28 cellular contexts compared by ENCODE assay signal in genomic region chr4:165692082-165692481, GRCh38.
"Had no signal": no experiment of that assay in that cellular context is flagged by ENCODE, and none has a peak within 500 bp of the region (broad histone marks: within the 10 kb centered on the region; RNA-seq: fewer than 3 reads in every experiment).

No MANE protein-coding gene starts in this region.

- H3K4me3 ChIP-seq: gastroesophageal sphincter, hepatocyte, left lung, lung, neural progenitor cell, psoas muscle, tibial nerve had no signal

- H2AFZ ChIP-seq: hepatocyte, neural progenitor cell, parathyroid adenoma had no signal

- H3K36me3 ChIP-seq: gastroesophageal sphincter, left lung, neural progenitor cell, tibial nerve, WERI-Rb-1 had no signal

- ATAC-seq: activated CD4-positive, CD25-positive, alpha-beta regulatory T cell treated with anti-CD3 and anti-CD28 coated beads, Interleukin-2, amount 50 U/mL, for 24 hours; activated T-helper 17 cell treated with anti-CD3 and anti-CD28 coated beads, Interleukin-2, amount 50 U/mL, for 72 hours; gastroesophageal sphincter; left lung; natural killer cell; psoas muscle; right cardiac atrium had no signal

- H3K79me2 ChIP-seq: hepatocyte, parathyroid adenoma had no signal

- H3K27me3 ChIP-seq: gastroesophageal sphincter, hepatocyte, left lung, neural progenitor cell, tibial nerve had no signal

- H3K4me1 ChIP-seq: gastroesophageal sphincter, left lung, neural progenitor cell, parathyroid adenoma, psoas muscle had no signal

- H3K9me3 Mint-ChIP-seq: activated CD4-positive, alpha-beta memory T cell treated with anti-CD3 and anti-CD28 coated beads, Interleukin-2, amount 10 ng/mL, durations not matched to agents 7 days and 5 days; activated CD4-positive, alpha-beta T cell treated with anti-CD3 and anti-CD28 coated beads, Interleukin-2, amount 10 ng/mL, durations not matched to agents 7 days and 5 days; activated T-cell treated with anti-CD3 and anti-CD28 coated beads, Interleukin-2, amount 50 U/mL, for 24 hours; activated T-helper 17 cell treated with anti-CD3 and anti-CD28 coated beads, Interleukin-2, amount 50 U/mL, for 72 hours had no signal

- H3K27me3 Mint-ChIP-seq: activated CD4-positive, alpha-beta memory T cell treated with anti-CD3 and anti-CD28 coated beads, Interleukin-2, amount 10 ng/mL, durations not matched to agents 7 days and 5 days; activated CD4-positive, alpha-beta T cell treated with anti-CD3 and anti-CD28 coated beads, Interleukin-2, amount 10 ng/mL, durations not matched to agents 7 days and 5 days; activated T-cell treated with anti-CD3 and anti-CD28 coated beads, Interleukin-2, amount 50 U/mL, for 24 hours; activated T-helper 17 cell treated with anti-CD3 and anti-CD28 coated beads, Interleukin-2, amount 50 U/mL, for 72 hours had no signal

- H3K9ac ChIP-seq: neural progenitor cell, parathyroid adenoma had no signal

- H3K4me2 ChIP-seq: hepatocyte, neural progenitor cell had no signal

- FAIRE-seq: TTC549 had no signal

- H3K9me3 ChIP-seq: gastroesophageal sphincter, left lung, psoas muscle, tibial nerve had no signal

- H3K27ac Mint-ChIP-seq: activated CD4-positive, alpha-beta memory T cell treated with anti-CD3 and anti-CD28 coated beads, Interleukin-2, amount 10 ng/mL, durations not matched to agents 7 days and 5 days; activated CD4-positive, alpha-beta T cell treated with anti-CD3 and anti-CD28 coated beads, Interleukin-2, amount 10 ng/mL, durations not matched to agents 7 days and 5 days; activated T-cell treated with anti-CD3 and anti-CD28 coated beads, Interleukin-2, amount 50 U/mL, for 24 hours; activated T-helper 17 cell treated with anti-CD3 and anti-CD28 coated beads, Interleukin-2, amount 50 U/mL, for 72 hours; endodermal cell; natural killer cell; neural progenitor cell had no signal

- H3K4me3 Mint-ChIP-seq: activated CD4-positive, alpha-beta memory T cell treated with anti-CD3 and anti-CD28 coated beads, Interleukin-2, amount 10 ng/mL, durations not matched to agents 7 days and 5 days; activated CD4-positive, alpha-beta T cell treated with anti-CD3 and anti-CD28 coated beads, Interleukin-2, amount 10 ng/mL, durations not matched to agents 7 days and 5 days; activated T-cell treated with anti-CD3 and anti-CD28 coated beads, Interleukin-2, amount 50 U/mL, for 24 hours; activated T-helper 17 cell treated with anti-CD3 and anti-CD28 coated beads, Interleukin-2, amount 50 U/mL, for 72 hours; endodermal cell; natural killer cell; neural progenitor cell had no signal

- H3K27ac ChIP-seq: epithelial cell of prostate, gastroesophageal sphincter, hepatocyte, left lung, neural progenitor cell, parathyroid adenoma, psoas muscle, tibial nerve, WERI-Rb-1 had no signal

- DNase-seq: activated CD4-positive, alpha-beta memory T cell treated with anti-CD3 and anti-CD28 coated beads, Interleukin-2, amount 10 ng/mL, durations not matched to agents 7 days and 5 days; activated CD4-positive, alpha-beta T cell treated with anti-CD3 and anti-CD28 coated beads, Interleukin-2, amount 10 ng/mL, durations not matched to agents 7 days and 5 days; activated CD8-positive, alpha-beta memory T cell treated with anti-CD3 and anti-CD28 coated beads, Interleukin-2, amount 50 U/mL, for 48 hours; activated gamma-delta T cell treated with Interleukin-2 at 50 U/mL for 16 hours; activated naive CD4-positive, alpha-beta T cell treated with anti-CD3 and anti-CD28 coated beads, Interleukin-2, amount 50 U/mL, for 16 hours; activated T-cell treated with anti-CD3 and anti-CD28 coated beads, Interleukin-2, amount 50 U/mL, for 24 hours; cortex of kidney; endodermal cell; kidney glomerular epithelial cell; left lung; mesendoderm; natural killer cell; occipital lobe; psoas muscle; right cardiac atrium; stimulated activated CD4-positive, alpha-beta T cell treated with anti-CD3 and anti-CD28 coated beads, Interleukin-2, amount 100 ng/mL, for 48 hours; stimulated activated naive CD4-positive, alpha-beta T cell treated with Interleukin-2 at 50 U/mL for 16 hours; WERI-Rb-1 had no signal

- H3K4me1 Mint-ChIP-seq: activated CD4-positive, alpha-beta memory T cell treated with anti-CD3 and anti-CD28 coated beads, Interleukin-2, amount 10 ng/mL, durations not matched to agents 7 days and 5 days; activated CD4-positive, alpha-beta T cell treated with anti-CD3 and anti-CD28 coated beads, Interleukin-2, amount 10 ng/mL, durations not matched to agents 7 days and 5 days; activated T-helper 17 cell treated with anti-CD3 and anti-CD28 coated beads, Interleukin-2, amount 50 U/mL, for 72 hours; natural killer cell; neural progenitor cell had no signal

- H3K36me3 Mint-ChIP-seq: natural killer cell, neural progenitor cell had no signal
